Comparison of ENCODE assay signal across 7 cellular contexts in the genomic region with DNA sequence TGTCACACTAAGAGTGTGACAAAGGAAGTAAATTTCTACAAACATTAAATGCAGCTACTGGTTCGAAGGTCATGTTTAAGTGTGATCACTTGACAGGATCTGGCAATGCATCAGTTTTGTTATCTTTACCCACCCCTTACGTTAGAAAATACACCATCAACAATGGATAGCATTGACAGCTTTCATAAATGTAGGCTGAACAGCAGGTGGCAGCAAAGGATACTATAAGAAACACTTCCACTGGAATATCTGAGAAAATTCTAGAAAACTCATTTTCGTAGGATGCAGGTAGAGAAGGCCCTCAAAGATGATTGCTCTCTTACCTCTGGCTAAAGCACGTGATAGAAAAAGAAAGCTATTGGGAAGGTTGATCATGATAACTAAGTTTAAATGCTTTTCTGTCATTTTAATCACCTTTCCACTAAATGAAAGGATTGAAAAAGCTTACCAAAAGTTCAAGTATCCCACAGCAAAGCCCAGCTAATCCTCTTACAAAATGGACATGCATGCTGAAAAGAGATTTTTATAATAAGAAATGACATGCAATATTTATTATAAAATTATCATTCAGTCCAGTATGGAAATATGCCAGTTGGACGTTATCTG.
DNase-seq lines count a peak whose midpoint lies in the region; ATAC-seq and TF ChIP-seq lines count a peak whose summit lies in the region.

No MANE protein-coding gene starts in this region.

- intact Hi-C loops in colonic mucosa (cut with DNase I) (loop anchor here (2.0 kb wide), 1 partner anchor 1048 kb away; no protein-coding TSS in a partner anchor), sciatic nerve (cut with DNase I) (no loop called here)
- intact Hi-C loops in naive thymus-derived CD4-positive, alpha-beta T cell (cut with micrococcal nuclease) = loop anchor here (1.0 kb wide), 1 partner anchor 1698 kb away; no protein-coding TSS in a partner anchor

- peak; percentile 29 for ATAC-seq in naive thymus-derived CD4-positive, alpha-beta T cell
- ATAC-seq in HG02571 (IDR thresholded peaks at IDR 0.05; ENCODE audit: unreplicated experiment) (no peak), sciatic nerve (no peak)

- in situ Hi-C loops in HAP-1 (cut with MboI; ENCODE audit: low sequenced_read_pairs) = loop anchor here (25.0 kb wide), 3 partner anchors 1053 to 1703 kb away; no protein-coding TSS in a partner anchor

- H3K27me3 ChIP-seq in HAP-1 (ENCODE audit: low read depth) (no peaks in the 10 kb centered on the region), colonic mucosa (peaks cover 6% of the 10 kb centered on the region)
- peaks cover 0 to 5% of the 10 kb centered on the region in 2 donors for H3K27me3 ChIP-seq in naive thymus-derived CD4-positive, alpha-beta T cell (ENCODE audit: control insufficient read depth in 2 of 2, insufficient read depth in 2 of 2, low read length in 2 of 2)

- POLR2A ChIA-PET in naive thymus-derived CD4-positive, alpha-beta T cell (lab: Charles Lee) = no interaction called here

- CTCF ChIA-PET in naive thymus-derived CD4-positive, alpha-beta T cell (lab: Charles Lee) = interaction anchor here (1.0 to 1.3 kb wide), 2 partner anchors 1696 to 1699 kb away, joined by 3 to 4 read pairs; no protein-coding TSS in a partner anchor

- no peak overlapping the region for H3K9ac ChIP-seq in colonic mucosa (ENCODE audit: low read depth in 2 of 2, low read length in 2 of 2)

- H3K4me3 ChIP-seq in HAP-1 = no peak overlapping the region
- no peak overlapping the region for H3K4me3 ChIP-seq in colonic mucosa
- H3K4me3 ChIP-seq in naive thymus-derived CD4-positive, alpha-beta T cell (ENCODE audit: low read length) = no peak overlapping the region

- H3K9me3 ChIP-seq in HAP-1 = no peaks in the 10 kb centered on the region
- H3K9me3 ChIP-seq in colonic mucosa = no peaks in the 10 kb centered on the region
- no peaks in the 10 kb centered on the region for H3K9me3 ChIP-seq in naive thymus-derived CD4-positive, alpha-beta T cell (ENCODE audit: control insufficient read depth in 2 of 3, low read length in 3 of 3)

- peaks cover 7 to 14% (median 9%) of the 10 kb centered on the region in 7 donors for H3K4me1 Mint-ChIP-seq in naive thymus-derived CD4-positive, alpha-beta T cell

- no peak overlapping the region for H3K27ac Mint-ChIP-seq in naive thymus-derived CD4-positive, alpha-beta T cell

- H3K27me3 Mint-ChIP-seq in naive thymus-derived CD4-positive, alpha-beta T cell = peaks cover 23 to 64% (median 53%) of the 10 kb centered on the region in 5 donors

- no peak overlapping the region for H3K4me3 Mint-ChIP-seq in naive thymus-derived CD4-positive, alpha-beta T cell

- peak; percentile 44 for TF ChIP-seq CTCF in colonic mucosa (IDR thresholded peaks at IDR 0.05)

- H3K4me1 ChIP-seq in HAP-1 = peaks cover 6% of the 10 kb centered on the region; the same call in 1 of the 2 replicates
- no peaks in the 10 kb centered on the region for H3K4me1 ChIP-seq in colonic mucosa
- peaks cover 8% of the 10 kb centered on the region in 2 donors for H3K4me1 ChIP-seq in naive thymus-derived CD4-positive, alpha-beta T cell (ENCODE audit: control insufficient read depth in 2 of 2, insufficient read depth in 2 of 2, low read length in 2 of 2)

- H3K27ac ChIP-seq in colonic mucosa = no peak overlapping the region
- H3K27ac ChIP-seq in naive thymus-derived CD4-positive, alpha-beta T cell (ENCODE audit: low read depth, low read length) = no peak overlapping the region

- H3K36me3 Mint-ChIP-seq in naive thymus-derived CD4-positive, alpha-beta T cell = no peaks in the 10 kb centered on the region

- DNase-seq in EL = peak; percentile 29
- DNase-seq in HAP-1 (ENCODE audit: low spot score in 2 of 2) = peak; percentile 63 to 70
- DNase-seq in NCI-H524 treated with DMSO at 0.1 percent for 48 hours (lab: John Stamatoyannopoulos, UW) = peak; percentile 19
- DNase-seq in colonic mucosa = peak; percentile 51
- DNase-seq in naive thymus-derived CD4-positive, alpha-beta T cell = peak in 1 of 9 donors; percentile 23
- no peak for DNase-seq in sciatic nerve (ENCODE audit: low spot score)

- peaks cover 0 to 2% (median 0%) of the 10 kb centered on the region in 11 donors for H3K9me3 Mint-ChIP-seq in naive thymus-derived CD4-positive, alpha-beta T cell

- H3K36me3 ChIP-seq in HAP-1 (replicated peaks) (no peaks in the 10 kb centered on the region), colonic mucosa (no peaks in the 10 kb centered on the region)
- H3K36me3 ChIP-seq in naive thymus-derived CD4-positive, alpha-beta T cell (ENCODE audit: control insufficient read depth in 2 of 3, insufficient read depth in 3 of 3, low read length in 3 of 3) = no peaks in the 10 kb centered on the region
